In genomic region chr14:87045956-87046355, GRCh38 we compare ENCODE assay signal across 31 cellular contexts.
"Had no signal": no experiment of that assay in that cellular context is flagged by ENCODE, and none has a peak within 500 bp of the region (broad histone marks: within the 10 kb centered on the region; RNA-seq: fewer than 3 reads in every experiment).

No MANE protein-coding gene starts in this region.

- DNase-seq: naive B cell; naive thymus-derived CD8-positive, alpha-beta T cell; nephron progenitor cell; nucleus accumbens; pancreas; retina; right cardiac atrium; right lobe of liver; spleen; stimulated activated CD4-positive, alpha-beta T cell treated with anti-CD3 and anti-CD28 coated beads, Interleukin-12 subunit alpha, Interleukin-12 subunit beta, amount 100 ng/mL, for 4 hours; stimulated activated CD4-positive, alpha-beta T cell treated with anti-CD3 and anti-CD28 coated beads, Interleukin-1b, Interleukin-23, amount 100 ng/mL, for 48 hours; stimulated activated CD4-positive, alpha-beta T cell treated with anti-CD3 and anti-CD28 coated beads, Interleukin-4, amount 100 ng/mL, for 1 hour; stimulated activated CD4-positive, alpha-beta T cell treated with anti-CD3 and anti-CD28 coated beads, Interleukin-4, amount 100 ng/mL, for 4 hours; stimulated activated CD8-positive, alpha-beta memory T cell treated with anti-CD3 and anti-CD28 coated beads, Interleukin-4, amount 100 ng/mL, for 48 hours; stimulated activated naive CD4-positive, alpha-beta T cell; stimulated activated naive CD8-positive, alpha-beta T cell treated with anti-CD3 and anti-CD28 coated beads, Interleukin-15, amount 100 ng/mL, for 72 hours; stimulated activated naive CD8-positive, alpha-beta T cell treated with anti-CD3 and anti-CD28 coated beads, Interleukin-15, Interleukin-2, amounts not matched to agents 100 U/mL and 50 U/mL, for 24 hours; substantia nigra; testis; tibial artery; transverse colon; upper lobe of right lung; uterus had no signal

- H3K36me3 ChIP-seq: neutrophil, pancreas, prostate gland, right lobe of liver, spleen, suprapubic skin, tibial artery, transverse colon, upper lobe of right lung, uterus had no signal

- H3K4me2 ChIP-seq: smooth muscle cell had no signal

- H3K9me3 Mint-ChIP-seq: nephron progenitor cell, neural crest cell, type B pancreatic cell had no signal

- H3K27me3 ChIP-seq: neutrophil, pancreas, right lobe of liver, spleen, suprapubic skin, testis, tibial artery, transverse colon, upper lobe of right lung, uterus had no signal

- H3K9me3 ChIP-seq: neutrophil, pancreas, prostate gland, right lobe of liver, spleen, suprapubic skin, testis, tibial artery, transverse colon, upper lobe of right lung, uterus had no signal

- ATAC-seq: naive thymus-derived CD8-positive, alpha-beta T cell; pancreas; right cardiac atrium; right lobe of liver; stimulated activated memory B cell treated with anti-CD40 and anti-IgM and Interleukin-4, amounts not matched to agents 10 μg/mL and 1 μg/mL and 100 μg/mL, for 72 hours; stimulated activated naive CD8-positive, alpha-beta T cell treated with anti-CD3 and anti-CD28 coated beads, Interleukin-15, amount 100 ng/mL, for 72 hours; stimulated activated naive CD8-positive, alpha-beta T cell treated with anti-CD3 and anti-CD28 coated beads, Interleukin-15, Interleukin-2, amounts not matched to agents 100 U/mL and 50 U/mL, for 24 hours; upper lobe of right lung had no signal

- H3K27ac Mint-ChIP-seq: naive B cell; naive thymus-derived CD8-positive, alpha-beta T cell; nephron progenitor cell; stimulated activated memory B cell treated with anti-CD40 and anti-IgM and Interleukin-4, amounts not matched to agents 10 μg/mL and 1 μg/mL and 100 μg/mL, for 72 hours; stimulated activated naive CD8-positive, alpha-beta T cell treated with anti-CD3 and anti-CD28 coated beads, Interleukin-15, amount 100 ng/mL, for 72 hours; type B pancreatic cell had no signal

- H3K4me3 ChIP-seq: pancreas, prostate gland, right lobe of liver, skin epidermis, smooth muscle cell, spleen, suprapubic skin, testis, tibial artery, transverse colon, upper lobe of right lung, uterus had no signal

- H3K36me3 Mint-ChIP-seq: naive B cell; naive thymus-derived CD8-positive, alpha-beta T cell; stimulated activated memory B cell treated with anti-CD40 and anti-IgM and Interleukin-4, amounts not matched to agents 10 μg/mL and 1 μg/mL and 100 μg/mL, for 72 hours; type B pancreatic cell had no signal

- H3K4me1 ChIP-seq: prostate gland, right lobe of liver, spleen, testis, tibial artery, transverse colon, upper lobe of right lung, uterus had no signal

- H3K4me3 Mint-ChIP-seq: naive B cell; naive thymus-derived CD8-positive, alpha-beta T cell; nephron progenitor cell; neural crest cell; stimulated activated memory B cell treated with anti-CD40 and anti-IgM and Interleukin-4, amounts not matched to agents 10 μg/mL and 1 μg/mL and 100 μg/mL, for 72 hours; stimulated activated naive CD8-positive, alpha-beta T cell treated with anti-CD3 and anti-CD28 coated beads, Interleukin-15, amount 100 ng/mL, for 72 hours; type B pancreatic cell had no signal

- H3K4me1 Mint-ChIP-seq: naive B cell; naive thymus-derived CD8-positive, alpha-beta T cell; nephron progenitor cell; stimulated activated memory B cell treated with anti-CD40 and anti-IgM and Interleukin-4, amounts not matched to agents 10 μg/mL and 1 μg/mL and 100 μg/mL, for 72 hours; stimulated activated naive CD8-positive, alpha-beta T cell treated with anti-CD3 and anti-CD28 coated beads, Interleukin-15, amount 100 ng/mL, for 72 hours had no signal

- H3K27ac ChIP-seq: neutrophil, pancreas, prostate gland, right lobe of liver, skin epidermis, spleen, suprapubic skin, testis, tibial artery, transverse colon, upper lobe of right lung, uterus had no signal

- H3K27me3 Mint-ChIP-seq: naive B cell; naive thymus-derived CD8-positive, alpha-beta T cell; stimulated activated memory B cell treated with anti-CD40 and anti-IgM and Interleukin-4, amounts not matched to agents 10 μg/mL and 1 μg/mL and 100 μg/mL, for 72 hours; stimulated activated naive CD8-positive, alpha-beta T cell treated with anti-CD3 and anti-CD28 coated beads, Interleukin-15, amount 100 ng/mL, for 72 hours had no signal
